Comparison of ENCODE assay signal across 1 cellular context in genomic region chr2:231128541-231128940, GRCh38.
TF ChIP-seq lines count a peak whose summit lies in the region.

No MANE protein-coding gene starts in this region.

TF ChIP-seq in GM23338, 12 proteins besides CTCF, POLR2A, EP300 and RAD21 (continued from another document):
- TF ChIP-seq ZNF462 (CRISPR knock-in tag; IDR thresholded peaks at IDR 0.05) (no peak), EZH2phosphoT487 (IDR thresholded peaks at IDR 0.05; ENCODE audit: unreplicated experiment) (no peak)
TF ChIP-seq in GM23338: peak in this region for 0.
